ENCODE assay signal across 1 cellular context in the genomic region with DNA sequence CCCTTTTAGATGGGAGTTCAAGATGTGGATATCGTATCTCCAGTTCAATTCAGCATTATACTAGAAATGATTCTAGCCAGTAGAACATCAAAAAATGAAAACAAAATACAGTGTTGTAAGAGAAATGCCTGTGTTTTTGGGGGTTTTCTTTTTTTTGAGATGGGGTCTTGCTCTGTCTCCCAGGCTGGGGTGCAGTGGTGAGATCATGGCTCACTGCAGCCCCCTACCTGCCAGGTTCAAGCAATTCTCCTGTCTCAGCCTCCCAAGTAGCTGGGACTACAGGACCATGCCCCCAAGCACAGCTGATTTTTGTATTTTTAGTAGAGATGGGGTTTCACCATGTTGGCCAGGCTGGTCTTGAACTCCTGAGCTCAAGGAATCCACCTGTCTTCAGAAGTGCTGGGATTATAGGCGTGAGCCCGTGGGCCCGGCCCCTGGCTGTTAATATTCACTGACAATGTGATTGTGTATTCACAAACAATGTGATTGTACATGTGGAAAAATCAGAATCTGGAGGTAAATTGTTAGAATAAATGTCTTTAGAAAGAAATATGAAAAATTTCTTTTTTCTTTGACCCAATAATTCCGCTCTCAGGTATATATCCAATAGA.
TF ChIP-seq lines count a peak whose summit lies in the region.

No MANE protein-coding gene starts in this region.

TF ChIP-seq in HCT116, 20 proteins besides CTCF, POLR2A, EP300 and RAD21 (continued from another document):
- TF ChIP-seq, protein P1, sequence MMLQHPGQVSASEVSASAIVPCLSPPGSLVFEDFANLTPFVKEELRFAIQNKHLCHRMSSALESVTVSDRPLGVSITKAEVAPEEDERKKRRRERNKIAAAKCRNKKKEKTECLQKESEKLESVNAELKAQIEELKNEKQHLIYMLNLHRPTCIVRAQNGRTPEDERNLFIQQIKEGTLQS (IDR thresholded peaks at IDR 0.05) = no peak
- no peak for TF ChIP-seq EGR1 (IDR thresholded peaks at IDR 0.05; ENCODE audit: low read depth)
TF ChIP-seq in HCT116: peak in this region for 0.
